10 cellular contexts compared by ENCODE assay signal in genomic region chr1:114671011-114671938, GRCh38. TPM values are rescaled to one million over a fixed set of nuclear protein-coding genes. Genes with fewer than 3 reads are reported as not detected.
DNase-seq lines count a peak whose midpoint lies in the region; ATAC-seq and TF ChIP-seq lines count a peak whose summit lies in the region.
"Had no signal": no experiment of that assay in that cellular context is flagged by ENCODE, and none has a peak within 500 bp of the region (broad histone marks: within the 10 kb centered on the region; RNA-seq: fewer than 3 reads in every experiment).

No MANE protein-coding gene starts in this region.

- H3K27me3 ChIP-seq in gastrocnemius medialis (no peaks in the 10 kb centered on the region), aorta (ENCODE audit: control insufficient read depth in 1 of 2, insufficient read depth in 2 of 2, low read length in 1 of 2) (no peaks in the 10 kb centered on the region)

- H3K4me3 Mint-ChIP-seq in T-helper 2 cell treated with Interferon-gamma antibody and Interleukin-4, amounts not matched to agents 5 μg/mL and 100 μg/mL, for 36 hours: no peak overlapping the region

- whole genome bisulfite sequencing in aorta, 2 donors: 61 to 63% methylated on average over 9 of the region's 9 CpGs

- TF ChIP-seq POLR2A in gastrocnemius medialis (IDR thresholded peaks at IDR 0.05): no peak

- H3K9me3 ChIP-seq in gastrocnemius medialis (no peaks in the 10 kb centered on the region), aorta (ENCODE audit: control insufficient read depth, low read length) (no peaks in the 10 kb centered on the region)

- no peaks in the 10 kb centered on the region for H3K9me3 Mint-ChIP-seq in T-helper 2 cell treated with Interferon-gamma antibody and Interleukin-4, amounts not matched to agents 5 μg/mL and 100 μg/mL, for 36 hours

- H3K4me1 ChIP-seq in gastrocnemius medialis: peaks cover 15 to 42% of the 10 kb centered on the region in 2 donors
- no peaks in the 10 kb centered on the region for H3K4me1 ChIP-seq in aorta (ENCODE audit: control insufficient read depth in 1 of 2, insufficient read depth in 2 of 2, low read length in 2 of 2)

- in situ Hi-C loops in gastrocnemius medialis (cut with MboI; ENCODE audit: low sequenced_read_pairs in 4 of 4): loop anchor here in 1 of 4 donors (10.0 kb wide), 1 partner anchor 74 kb away; no protein-coding TSS in a partner anchor

- peak; percentile 14 to 47 (median 24) for TF ChIP-seq CTCF in gastrocnemius medialis (IDR thresholded peaks at IDR 0.05 in 4 of 5, conservative IDR thresholded peaks at IDR 0.05 in 1 of 5)

- H3K27ac ChIP-seq in gastrocnemius medialis (peak overlapping the region; percentile 89 to 100 (median 96)), aorta (ENCODE audit: low read depth in 1 of 2, low read length in 2 of 2) (no peak overlapping the region)

- H3K4me1 Mint-ChIP-seq in T-helper 2 cell treated with Interferon-gamma antibody and Interleukin-4, amounts not matched to agents 5 μg/mL and 100 μg/mL, for 36 hours (ENCODE audit: low read depth): no peaks in the 10 kb centered on the region

- ATAC-seq in gastrocnemius medialis (no peak), aorta (ENCODE audit: low FRiP score) (no peak), GM18519 (IDR thresholded peaks at IDR 0.05; ENCODE audit: low FRiP score, unreplicated experiment) (no peak)

- H3K36me3 ChIP-seq in gastrocnemius medialis (peaks cover 0 to 40% of the 10 kb centered on the region in 2 donors), aorta (ENCODE audit: control insufficient read depth in 1 of 2, insufficient read depth in 2 of 2, low read length in 1 of 2) (no peaks in the 10 kb centered on the region)

- H3K36me3 Mint-ChIP-seq in T-helper 2 cell treated with Interferon-gamma antibody and Interleukin-4, amounts not matched to agents 5 μg/mL and 100 μg/mL, for 36 hours (ENCODE audit: low read depth): no peaks in the 10 kb centered on the region

- peaks cover 50% of the 10 kb centered on the region for H3K27me3 Mint-ChIP-seq in T-helper 2 cell treated with Interferon-gamma antibody and Interleukin-4, amounts not matched to agents 5 μg/mL and 100 μg/mL, for 36 hours (ENCODE audit: low read depth)

- intact Hi-C loops in gastrocnemius medialis (cut with DNase I; ENCODE audit: low total_unique reads): loop anchor here (5.0 to 10.0 kb wide), 3 partner anchors 89 to 1084 kb away; partner anchors contain the start of genes AP4B1 and BCAS2
- intact Hi-C loops in aorta (cut with DNase I): loop anchor here (5.0 to 10.0 kb wide), 2 partner anchors 46 to 326 kb away; partner anchors contain the start of gene NRAS (in 1 of the 2)

- DNase-seq in NCI-H82 (lab: John Stamatoyannopoulos, UW) (peak; percentile 8), NCI-H82 treated with DMSO at 0.1 percent for 48 hours (lab: John Stamatoyannopoulos, UW; ENCODE audit: unreplicated experiment) (no peak), NCI-H1694 treated with DMSO at 0.1 percent for 48 hours (lab: John Stamatoyannopoulos, UW) (peak; percentile 78), dedifferentiated amniotic fluid mesenchymal stem cell (ENCODE audit: extremely low spot score) (peak; percentile 35), gastrocnemius medialis (no peak), aorta (no peak)
- DNase-seq in T-helper 2 cell treated with Interferon-gamma antibody and Interleukin-4, amounts not matched to agents 5 μg/mL and 100 μg/mL, for 36 hours (ENCODE audit: low spot score): no peak

- H3K27ac Mint-ChIP-seq in T-helper 2 cell treated with Interferon-gamma antibody and Interleukin-4, amounts not matched to agents 5 μg/mL and 100 μg/mL, for 36 hours: no peak overlapping the region

- H3K4me3 ChIP-seq in gastrocnemius medialis (peak overlapping the region in 1 of 4 donors; percentile 90), aorta (ENCODE audit: low read length in 2 of 2) (no peak overlapping the region)

RNA-seq across cellular contexts. Expression of gene DENND2C, which starts 1.4 kb away (rescaled TPM):
- total RNA-seq in gastrocnemius medialis (10 to 100 TPM in 3 of 4 donors, 1 to 10 TPM in 1; 4.7 to 20.7 (median 17.4) TPM), aorta (1 to 10 TPM; 3.6 to 5.9 TPM)
- 1 to 10 TPM in 1 of 2 donors, under 1 TPM in 1; 0.25 to 1.9 TPM for polyA plus RNA-seq in aorta

RNA-seq across cellular contexts. Expression of gene AMPD1, which starts 24.1 kb away (rescaled TPM):
- total RNA-seq in gastrocnemius medialis (10 to 100 TPM; 43.5 to 93.4 (median 68.1) TPM), aorta (under 1 TPM in 1 of 2 donors, not detected in 1; 0.52 TPM)
- polyA plus RNA-seq in aorta: under 1 TPM in 1 of 2 donors, not detected in 1; 0.05 TPM
- total RNA-seq: Daoy, M059J had no signal

RNA-seq across cellular contexts. Expression of gene NRAS, which starts 45.3 kb away (rescaled TPM):
- 10 to 100 TPM in 1 of 4 donors, 1 to 10 TPM in 3; 3.9 to 10.8 (median 6.6) TPM for total RNA-seq in gastrocnemius medialis
- total RNA-seq in aorta: 10 to 100 TPM; 17.9 to 21.1 TPM
- polyA plus RNA-seq in aorta: 10 to 100 TPM in 1 of 2 donors, 1 to 10 TPM in 1; 5.6 to 14.9 TPM

Comparison
In these comparisons a context has a peak if more than half of its experiments do, and no peak if none do; other contexts are left out.
1. DNase-seq: peak in NCI-H82 (single experiment), NCI-H1694 treated with DMSO at 0.1 percent for 48 hours (single experiment) and dedifferentiated amniotic fluid mesenchymal stem cell (single experiment); none in NCI-H82 treated with DMSO at 0.1 percent for 48 hours (single experiment), gastrocnemius medialis (0 of 2), T-helper 2 cell treated with Interferon-gamma antibody and Interleukin-4, amounts not matched to agents 5 μg/mL and 100 μg/mL, for 36 hours (single experiment) and aorta (0 of 2).
2. H3K27ac ChIP-seq: peak in gastrocnemius medialis (4 of 4); none in aorta (0 of 2).
3. RNA of gene AMPD1, which starts 24.1 kb away (total RNA-seq): 43.5 to 93.4 TPM in gastrocnemius medialis; 0.52 TPM in aorta; every median in the first group is over 10 times any median in the second.